1 cellular context compared by ENCODE assay signal in genomic region chr1:244047739-244048565, GRCh38.
TF ChIP-seq lines count a peak whose summit lies in the region.

No MANE protein-coding gene starts in this region.

TF ChIP-seq in K562, 482 proteins besides CTCF, POLR2A, EP300 and RAD21 (continued from another document and continues in another):
- TF ChIP-seq ZNF518B (CRISPR knock-in tag; IDR thresholded peaks at IDR 0.05) (no peak), ILF3 (IDR thresholded peaks at IDR 0.05; ENCODE audit: borderline replicate concordance) (no peak), ZSCAN29 (IDR thresholded peaks at IDR 0.05) (no peak), CCNT2 (IDR thresholded peaks at IDR 0.05; ENCODE audit: borderline replicate concordance, extremely low read depth, insufficient read length, low read depth, low read length) (peak; percentile 57), ZBTB1 (CRISPR knock-in tag; IDR thresholded peaks at IDR 0.05; ENCODE audit: borderline replicate concordance, low read depth) (peak; percentile 74; the same call in 1 of the 2 replicates), ARID3B (CRISPR knock-in tag; IDR thresholded peaks at IDR 0.05; ENCODE audit: borderline replicate concordance) (0 out of 2 replicates have a peak, but pooled peaks have one; percentile 29), SREBF2 (CRISPR knock-in tag; IDR thresholded peaks at IDR 0.05) (no peak), JUND (IDR thresholded peaks at IDR 0.05; ENCODE audit: borderline replicate concordance, low read depth, low read length) (peak; percentile 73; the same call in 1 of the 2 replicates), JUND (tag; IDR thresholded peaks at IDR 0.05; ENCODE audit: borderline replicate concordance, low read depth, low read length) (peak; percentile 78; the same call in 2 of the 3 replicates), DIDO1 (tag; IDR thresholded peaks at IDR 0.05; ENCODE audit: low read depth) (no peak), ZNF583 (CRISPR knock-in tag; IDR thresholded peaks at IDR 0.05) (peak; percentile 75; the same call in 1 of the 2 replicates), TARDBP (IDR thresholded peaks at IDR 0.05) (0 out of 2 replicates have a peak, but pooled peaks have one; percentile 4), CSDE1 (IDR thresholded peaks at IDR 0.05) (no peak), ZNF778 (CRISPR knock-in tag; IDR thresholded peaks at IDR 0.05) (no peak), NR1H2 (CRISPR knock-in tag; IDR thresholded peaks at IDR 0.05) (no peak), MYNN (IDR thresholded peaks at IDR 0.05) (peak; percentile 33; the same call in 1 of the 2 replicates), MYNN (CRISPR knock-in tag; IDR thresholded peaks at IDR 0.05) (no peak), KDM4B (IDR thresholded peaks at IDR 0.05; ENCODE audit: borderline replicate concordance in 2 of 2, low read depth in 1 of 2) (0 out of 4 replicates have a peak, but pooled peaks of 1 of the 2 experiments have one; percentile 63), CXXC5 (CRISPR knock-in tag; IDR thresholded peaks at IDR 0.05) (peak; percentile 94), BRD4 (IDR thresholded peaks at IDR 0.05) (0 out of 2 replicates have a peak, but pooled peaks have one; percentile 54), ZBTB8A (IDR thresholded peaks at IDR 0.05; ENCODE audit: partially characterized antibody) (no peak), HNRNPK (IDR thresholded peaks at IDR 0.05; ENCODE audit: low read depth, low read length, poor library complexity, severe bottlenecking) (peak; percentile 67), GTF2E2 (tag; IDR thresholded peaks at IDR 0.05) (no peak), RNF2 (IDR thresholded peaks at IDR 0.05) (peak; percentile 43; the same call in 1 of the 2 replicates), SP1 (CRISPR knock-in tag; IDR thresholded peaks at IDR 0.05) (peak; percentile 74; the same call in 1 of the 2 replicates), GABPB1 (CRISPR knock-in tag; IDR thresholded peaks at IDR 0.05) (peak; percentile 71), TAF1 (IDR thresholded peaks at IDR 0.05; ENCODE audit: control insufficient read depth, extremely low read depth, insufficient read depth, low read length, severe bottlenecking) (peak; percentile 61), U2AF1 (optimal IDR thresholded peaks at IDR 0.05; ENCODE audit: low read depth, low read length) (no peak), JUNB (CRISPR knock-in tag; conservative IDR thresholded peaks at IDR 0.05) (no peak), PKNOX1 (IDR thresholded peaks at IDR 0.05) (peak; percentile 98), E2F1 (CRISPR knock-in tag; IDR thresholded peaks at IDR 0.05) (peak; percentile 60; the same call in 1 of the 2 replicates), CBX1 (IDR thresholded peaks at IDR 0.05; ENCODE audit: low read depth) (0 out of 2 replicates have a peak, but pooled peaks have one; percentile 14), ASH1L (IDR thresholded peaks at IDR 0.05; ENCODE audit: borderline replicate concordance, low read depth, partially characterized antibody) (peak; percentile 81), NR4A1 (CRISPR knock-in tag; IDR thresholded peaks at IDR 0.05) (0 out of 2 replicates have a peak, but pooled peaks have one; percentile 24), NR4A1 (tag; IDR thresholded peaks at IDR 0.05) (peak; percentile 71; the same call in 1 of the 2 replicates), ZHX1 (conservative IDR thresholded peaks at IDR 0.05; ENCODE audit: low read length) (no peak), E2F6 (IDR thresholded peaks at IDR 0.05; ENCODE audit: borderline replicate concordance in 1 of 2, extremely low read depth in 1 of 2, insufficient read depth in 1 of 2, insufficient read length in 1 of 2, low read depth in 1 of 2, low read length in 1 of 2, poor library complexity in 1 of 2, severe bottlenecking in 1 of 2) (peak; percentile 51 to 72), ZBTB7A (IDR thresholded peaks at IDR 0.05; ENCODE audit: borderline replicate concordance, control insufficient read depth, low read depth, low read length) (peak; percentile 43; the same call in 1 of the 2 replicates), ARID1B (IDR thresholded peaks at IDR 0.05) (peak; percentile 48), TAL1 (IDR thresholded peaks at IDR 0.05) (no peak), REST (CRISPR knock-in tag; IDR thresholded peaks at IDR 0.05; ENCODE audit: low read depth) (peak; percentile 69; the same call in 1 of the 2 replicates), CTBP1 (IDR thresholded peaks at IDR 0.05; ENCODE audit: borderline replicate concordance) (peak; percentile 95), ZNF444 (CRISPR knock-in tag; IDR thresholded peaks at IDR 0.05) (peak; percentile 67; the same call in 1 of the 2 replicates), CBX5 (IDR thresholded peaks at IDR 0.05; ENCODE audit: borderline replicate concordance, low read depth) (no peak), LEF1 (IDR thresholded peaks at IDR 0.05) (0 out of 2 replicates have a peak, but pooled peaks have one; percentile 7), NR0B1 (IDR thresholded peaks at IDR 0.05; ENCODE audit: partially characterized antibody) (no peak), TBP (optimal IDR thresholded peaks at IDR 0.05; ENCODE audit: low read depth, low read length) (peak; percentile 40), ZNF274 (IDR thresholded peaks at IDR 0.05; ENCODE audit: borderline replicate concordance, low read depth, low read length) (no peak), FOS (IDR thresholded peaks at IDR 0.05; ENCODE audit: extremely low read depth, insufficient read length) (peak; percentile 89), ZFP36 (IDR thresholded peaks at IDR 0.05; ENCODE audit: low read depth, low read length, partially characterized antibody) (no peak), RBBP5 (IDR thresholded peaks at IDR 0.05; ENCODE audit: borderline replicate concordance, insufficient read depth, low read length, poor library complexity, severe bottlenecking) (peak; percentile 88), NRF1 (conservative IDR thresholded peaks at IDR 0.05 in 1 of 2, IDR thresholded peaks at IDR 0.05 in 1 of 2) (peak; percentile 87 to 88), SAP30 (IDR thresholded peaks at IDR 0.05; ENCODE audit: borderline replicate concordance, insufficient read depth, low read depth, low read length, poor library complexity, severe bottlenecking) (peak; percentile 79), ZNF586 (CRISPR knock-in tag; conservative IDR thresholded peaks at IDR 0.05) (no peak)
